In genomic region chr9:88721028-88721427, GRCh38 we compare ENCODE assay signal across 22 cellular contexts.
"Had no signal": no experiment of that assay in that cellular context is flagged by ENCODE, and none has a peak within 500 bp of the region (broad histone marks: within the 10 kb centered on the region; RNA-seq: fewer than 3 reads in every experiment).

No MANE protein-coding gene starts in this region.

- H3K4me3 ChIP-seq: esophagus muscularis mucosa, heart left ventricle, lung, suprapubic skin, thyroid gland had no signal

- H3K27ac Mint-ChIP-seq: dendritic cell treated with granulocyte-macrophage colony-stimulating factor and Interleukin-4, amounts not matched to agents 40 ng/mL and 50 ng/mL, for 4 days; effector memory CD8-positive, alpha-beta T cell; naive B cell; nephron progenitor cell; type B pancreatic cell had no signal

- H3K4me1 ChIP-seq: suprapubic skin, thyroid gland had no signal

- H3K36me3 ChIP-seq: esophagus muscularis mucosa, heart left ventricle, neutrophil, suprapubic skin, thyroid gland had no signal

- H3K9me3 ChIP-seq: esophagus muscularis mucosa, neutrophil, suprapubic skin, thyroid gland had no signal

- H3K36me3 Mint-ChIP-seq: naive B cell, type B pancreatic cell had no signal

- ATAC-seq: effector memory CD8-positive, alpha-beta T cell; heart left ventricle; left colon; left ventricle myocardium superior; sciatic nerve had no signal

- H3K4me3 Mint-ChIP-seq: dendritic cell treated with granulocyte-macrophage colony-stimulating factor and Interleukin-4, amounts not matched to agents 40 ng/mL and 50 ng/mL, for 4 days; effector memory CD8-positive, alpha-beta T cell; naive B cell; nephron progenitor cell; type B pancreatic cell had no signal

- H3K27me3 Mint-ChIP-seq: type B pancreatic cell had no signal

- H3K9me3 Mint-ChIP-seq: dendritic cell treated with granulocyte-macrophage colony-stimulating factor and Interleukin-4, amounts not matched to agents 40 ng/mL and 50 ng/mL, for 4 days; effector memory CD8-positive, alpha-beta T cell; type B pancreatic cell had no signal

- H3K4me1 Mint-ChIP-seq: naive B cell had no signal

- DNase-seq: effector memory CD8-positive, alpha-beta T cell; foreskin melanocyte; heart left ventricle; hippocampal formation; left colon; left ventricle myocardium superior; mesendoderm; naive B cell; nephron progenitor cell; posterior cingulate gyrus; small intestine; stimulated activated CD4-positive, alpha-beta T cell treated with anti-CD3 and anti-CD28 coated beads, Interleukin-12 subunit alpha, Interleukin-12 subunit beta, amount 100 ng/mL, for 4 hours; stimulated activated naive CD4-positive, alpha-beta T cell treated with Interleukin-2 at 50 U/mL for 16 hours; thyroid gland had no signal

- H3K27me3 ChIP-seq: esophagus muscularis mucosa, suprapubic skin, thyroid gland had no signal

- H3K27ac ChIP-seq: epithelial cell of prostate, esophagus muscularis mucosa, heart left ventricle, neutrophil, suprapubic skin, thyroid gland had no signal
